26 cellular contexts compared by ENCODE assay signal in genomic region chr2:225573603-225574002, GRCh38.
"Had no signal": no experiment of that assay in that cellular context is flagged by ENCODE, and none has a peak within 500 bp of the region (broad histone marks: within the 10 kb centered on the region; RNA-seq: fewer than 3 reads in every experiment).

No MANE protein-coding gene starts in this region.

- H3K36me3 ChIP-seq: esophagus muscularis mucosa, heart left ventricle, pancreas, sigmoid colon, suprapubic skin, tibial artery, upper lobe of right lung had no signal

- H3K4me3 Mint-ChIP-seq: activated CD8-positive, alpha-beta T cell treated with anti-CD3 and anti-CD28 coated beads, Interleukin-2, amount 10 ng/mL, durations not matched to agents 7 days and 5 days; activated T-cell treated with anti-CD3 and anti-CD28 coated beads, Interleukin-2, amount 50 U/mL, for 72 hours; central memory CD8-positive, alpha-beta T cell; dendritic cell treated with granulocyte-macrophage colony-stimulating factor and Interleukin-4, amounts not matched to agents 40 ng/mL and 50 ng/mL, for 4 days; naive thymus-derived CD4-positive, alpha-beta T cell; WTC11 had no signal

- H3K27ac ChIP-seq: esophagus muscularis mucosa, foreskin keratinocyte, heart left ventricle, pancreas, psoas muscle, sigmoid colon, suprapubic skin, tibial artery, upper lobe of right lung had no signal

- H3K27me3 Mint-ChIP-seq: dendritic cell treated with granulocyte-macrophage colony-stimulating factor and Interleukin-4, amounts not matched to agents 40 ng/mL and 50 ng/mL, for 4 days had no signal

- DNase-seq: activated CD8-positive, alpha-beta T cell treated with anti-CD3 and anti-CD28 coated beads, Interleukin-2, amount 10 ng/mL, durations not matched to agents 7 days and 5 days; activated naive CD4-positive, alpha-beta T cell; activated T-cell treated with anti-CD3 and anti-CD28 coated beads for 4 hours; activated T-cell treated with anti-CD3 and anti-CD28 coated beads, Interleukin-2, amount 50 U/mL, for 72 hours; effector CD4-positive, alpha-beta T cell; foreskin keratinocyte; heart left ventricle; midbrain; naive thymus-derived CD4-positive, alpha-beta T cell; nucleus accumbens; pancreas; psoas muscle; sigmoid colon; small intestine; stimulated activated CD4-positive, alpha-beta T cell treated with anti-CD3 and anti-CD28 coated beads, Interleukin-4, amount 100 ng/mL, for 4 hours; stimulated activated CD8-positive, alpha-beta memory T cell treated with anti-CD3 and anti-CD28 coated beads, Interleukin-4, amount 100 ng/mL, for 48 hours; stimulated activated naive CD4-positive, alpha-beta T cell; tibial artery; upper lobe of right lung had no signal

- H3K27ac Mint-ChIP-seq: activated CD8-positive, alpha-beta T cell treated with anti-CD3 and anti-CD28 coated beads, Interleukin-2, amount 10 ng/mL, durations not matched to agents 7 days and 5 days; activated naive CD4-positive, alpha-beta T cell treated with anti-CD3 and anti-CD28 coated beads, Interleukin-2, amount 50 U/mL, for 72 hours; activated T-cell treated with anti-CD3 and anti-CD28 coated beads, Interleukin-2, amount 50 U/mL, for 72 hours; dendritic cell treated with granulocyte-macrophage colony-stimulating factor and Interleukin-4, amounts not matched to agents 40 ng/mL and 50 ng/mL, for 4 days; naive thymus-derived CD4-positive, alpha-beta T cell; WTC11 had no signal

- FAIRE-seq: bronchial epithelial cell, pancreas, small intestine had no signal

- H3K4me1 Mint-ChIP-seq: central memory CD8-positive, alpha-beta T cell; naive thymus-derived CD4-positive, alpha-beta T cell had no signal

- ATAC-seq: activated CD8-positive, alpha-beta T cell treated with anti-CD3 and anti-CD28 coated beads, Interleukin-2, amount 10 ng/mL, durations not matched to agents 7 days and 5 days; activated naive CD4-positive, alpha-beta T cell treated with anti-CD3 and anti-CD28 coated beads, Interleukin-2, amount 50 U/mL, for 72 hours; activated T-cell treated with anti-CD3 and anti-CD28 coated beads, Interleukin-2, amount 50 U/mL, for 72 hours; foreskin keratinocyte; heart left ventricle; naive thymus-derived CD4-positive, alpha-beta T cell; pancreas; psoas muscle; upper lobe of right lung; WTC11 had no signal

- H3K4me1 ChIP-seq: esophagus muscularis mucosa, foreskin keratinocyte, heart left ventricle, pancreas, psoas muscle, sigmoid colon, suprapubic skin, tibial artery, upper lobe of right lung had no signal

- H3K27me3 ChIP-seq: foreskin keratinocyte, heart left ventricle, pancreas, sigmoid colon, suprapubic skin, tibial artery, upper lobe of right lung had no signal

- H3K4me3 ChIP-seq: esophagus muscularis mucosa, heart left ventricle, pancreas, psoas muscle, sigmoid colon, suprapubic skin, tibial artery, upper lobe of right lung had no signal

- H3K9me3 ChIP-seq: esophagus muscularis mucosa, pancreas, sigmoid colon, suprapubic skin, tibial artery, upper lobe of right lung had no signal
